Comparison of ENCODE assay signal across 1 cellular context in genomic region chr15:63487076-63487757, GRCh38.
TF ChIP-seq lines count a peak whose summit lies in the region.

No MANE protein-coding gene starts in this region.

TF ChIP-seq in HepG2, 621 proteins besides CTCF, POLR2A, EP300 and RAD21 (continued from another document and continues in another):
- TF ChIP-seq, protein P1, sequence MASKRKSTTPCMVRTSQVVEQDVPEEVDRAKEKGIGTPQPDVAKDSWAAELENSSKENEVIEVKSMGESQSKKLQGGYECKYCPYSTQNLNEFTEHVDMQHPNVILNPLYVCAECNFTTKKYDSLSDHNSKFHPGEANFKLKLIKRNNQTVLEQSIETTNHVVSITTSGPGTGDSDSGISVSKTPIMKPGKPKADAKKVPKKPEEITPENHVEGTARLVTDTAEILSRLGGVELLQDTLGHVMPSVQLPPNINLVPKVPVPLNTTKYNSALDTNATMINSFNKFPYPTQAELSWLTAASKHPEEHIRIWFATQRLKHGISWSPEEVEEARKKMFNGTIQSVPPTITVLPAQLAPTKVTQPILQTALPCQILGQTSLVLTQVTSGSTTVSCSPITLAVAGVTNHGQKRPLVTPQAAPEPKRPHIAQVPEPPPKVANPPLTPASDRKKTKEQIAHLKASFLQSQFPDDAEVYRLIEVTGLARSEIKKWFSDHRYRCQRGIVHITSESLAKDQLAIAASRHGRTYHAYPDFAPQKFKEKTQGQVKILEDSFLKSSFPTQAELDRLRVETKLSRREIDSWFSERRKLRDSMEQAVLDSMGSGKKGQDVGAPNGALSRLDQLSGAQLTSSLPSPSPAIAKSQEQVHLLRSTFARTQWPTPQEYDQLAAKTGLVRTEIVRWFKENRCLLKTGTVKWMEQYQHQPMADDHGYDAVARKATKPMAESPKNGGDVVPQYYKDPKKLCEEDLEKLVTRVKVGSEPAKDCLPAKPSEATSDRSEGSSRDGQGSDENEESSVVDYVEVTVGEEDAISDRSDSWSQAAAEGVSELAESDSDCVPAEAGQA (IDR thresholded peaks at IDR 0.05; ENCODE audit: low read depth), result no peak
- TF ChIP-seq, protein P1 (CRISPR knock-in tag; IDR thresholded peaks at IDR 0.05; ENCODE audit: borderline replicate concordance), result no peak
- TF ChIP-seq CERS6 (CRISPR knock-in tag; IDR thresholded peaks at IDR 0.05), result no peak
- TF ChIP-seq SNAPC2 (CRISPR knock-in tag; IDR thresholded peaks at IDR 0.05), result 0 out of 2 replicates have a peak, but pooled peaks have one; percentile 35
- TF ChIP-seq ZMYM4 (CRISPR knock-in tag; IDR thresholded peaks at IDR 0.05), result peak; percentile 52
- peak; percentile 45; the same call in 1 of the 2 replicates for TF ChIP-seq KMT2A (CRISPR knock-in tag; IDR thresholded peaks at IDR 0.05)
- TF ChIP-seq RERE (CRISPR knock-in tag; IDR thresholded peaks at IDR 0.05; ENCODE audit: low read depth), result no peak
- TF ChIP-seq, protein P2, sequence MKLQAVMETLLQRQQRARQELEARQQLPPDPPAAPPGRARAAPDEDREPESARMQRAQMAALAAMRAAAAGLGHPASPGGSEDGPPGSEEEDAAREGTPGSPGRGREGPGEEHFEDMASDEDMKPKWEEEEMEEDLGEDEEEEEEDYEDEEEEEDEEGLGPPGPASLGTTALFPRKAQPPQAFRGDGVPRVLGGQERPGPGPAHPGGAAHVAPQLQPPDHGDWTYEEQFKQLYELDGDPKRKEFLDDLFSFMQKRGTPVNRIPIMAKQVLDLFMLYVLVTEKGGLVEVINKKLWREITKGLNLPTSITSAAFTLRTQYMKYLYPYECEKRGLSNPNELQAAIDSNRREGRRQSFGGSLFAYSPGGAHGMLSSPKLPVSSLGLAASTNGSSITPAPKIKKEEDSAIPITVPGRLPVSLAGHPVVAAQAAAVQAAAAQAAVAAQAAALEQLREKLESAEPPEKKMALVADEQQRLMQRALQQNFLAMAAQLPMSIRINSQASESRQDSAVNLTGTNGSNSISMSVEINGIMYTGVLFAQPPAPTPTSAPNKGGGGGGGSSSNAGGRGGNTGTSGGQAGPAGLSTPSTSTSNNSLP (IDR thresholded peaks at IDR 0.05; ENCODE audit: low read depth, low read length), result peak; percentile 54; the same call in 1 of the 2 replicates
- TF ChIP-seq ZNF280D (CRISPR knock-in tag; IDR thresholded peaks at IDR 0.05), result 0 out of 2 replicates have a peak, but pooled peaks have one; percentile 28
- TF ChIP-seq GPN1 (CRISPR knock-in tag; IDR thresholded peaks at IDR 0.05; ENCODE audit: borderline replicate concordance), result no peak
- TF ChIP-seq MEF2D (CRISPR knock-in tag; IDR thresholded peaks at IDR 0.05), result no peak
- no peak for TF ChIP-seq MBD4 (IDR thresholded peaks at IDR 0.05; ENCODE audit: borderline replicate concordance, low read length)
- TF ChIP-seq CEBPB (IDR thresholded peaks at IDR 0.05; ENCODE audit: borderline replicate concordance, low read depth, low read length), result no peak
- TF ChIP-seq MAF1 (CRISPR knock-in tag; IDR thresholded peaks at IDR 0.05; ENCODE audit: borderline replicate concordance), result no peak
- no peak for TF ChIP-seq ZNF652 (CRISPR knock-in tag; IDR thresholded peaks at IDR 0.05; ENCODE audit: borderline replicate concordance, low read depth)
- TF ChIP-seq, protein P3, sequence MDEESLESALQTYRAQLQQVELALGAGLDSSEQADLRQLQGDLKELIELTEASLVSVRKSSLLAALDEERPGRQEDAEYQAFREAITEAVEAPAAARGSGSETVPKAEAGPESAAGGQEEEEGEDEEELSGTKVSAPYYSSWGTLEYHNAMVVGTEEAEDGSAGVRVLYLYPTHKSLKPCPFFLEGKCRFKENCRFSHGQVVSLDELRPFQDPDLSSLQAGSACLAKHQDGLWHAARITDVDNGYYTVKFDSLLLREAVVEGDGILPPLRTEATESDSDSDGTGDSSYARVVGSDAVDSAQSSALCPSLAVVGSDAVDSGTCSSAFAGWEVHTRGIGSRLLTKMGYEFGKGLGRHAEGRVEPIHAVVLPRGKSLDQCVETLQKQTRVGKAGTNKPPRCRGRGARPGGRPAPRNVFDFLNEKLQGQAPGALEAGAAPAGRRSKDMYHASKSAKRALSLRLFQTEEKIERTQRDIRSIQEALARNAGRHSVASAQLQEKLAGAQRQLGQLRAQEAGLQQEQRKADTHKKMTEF (CRISPR knock-in tag; IDR thresholded peaks at IDR 0.05), result peak; percentile 49; the same call in 1 of the 2 replicates
- TF ChIP-seq, protein P4, sequence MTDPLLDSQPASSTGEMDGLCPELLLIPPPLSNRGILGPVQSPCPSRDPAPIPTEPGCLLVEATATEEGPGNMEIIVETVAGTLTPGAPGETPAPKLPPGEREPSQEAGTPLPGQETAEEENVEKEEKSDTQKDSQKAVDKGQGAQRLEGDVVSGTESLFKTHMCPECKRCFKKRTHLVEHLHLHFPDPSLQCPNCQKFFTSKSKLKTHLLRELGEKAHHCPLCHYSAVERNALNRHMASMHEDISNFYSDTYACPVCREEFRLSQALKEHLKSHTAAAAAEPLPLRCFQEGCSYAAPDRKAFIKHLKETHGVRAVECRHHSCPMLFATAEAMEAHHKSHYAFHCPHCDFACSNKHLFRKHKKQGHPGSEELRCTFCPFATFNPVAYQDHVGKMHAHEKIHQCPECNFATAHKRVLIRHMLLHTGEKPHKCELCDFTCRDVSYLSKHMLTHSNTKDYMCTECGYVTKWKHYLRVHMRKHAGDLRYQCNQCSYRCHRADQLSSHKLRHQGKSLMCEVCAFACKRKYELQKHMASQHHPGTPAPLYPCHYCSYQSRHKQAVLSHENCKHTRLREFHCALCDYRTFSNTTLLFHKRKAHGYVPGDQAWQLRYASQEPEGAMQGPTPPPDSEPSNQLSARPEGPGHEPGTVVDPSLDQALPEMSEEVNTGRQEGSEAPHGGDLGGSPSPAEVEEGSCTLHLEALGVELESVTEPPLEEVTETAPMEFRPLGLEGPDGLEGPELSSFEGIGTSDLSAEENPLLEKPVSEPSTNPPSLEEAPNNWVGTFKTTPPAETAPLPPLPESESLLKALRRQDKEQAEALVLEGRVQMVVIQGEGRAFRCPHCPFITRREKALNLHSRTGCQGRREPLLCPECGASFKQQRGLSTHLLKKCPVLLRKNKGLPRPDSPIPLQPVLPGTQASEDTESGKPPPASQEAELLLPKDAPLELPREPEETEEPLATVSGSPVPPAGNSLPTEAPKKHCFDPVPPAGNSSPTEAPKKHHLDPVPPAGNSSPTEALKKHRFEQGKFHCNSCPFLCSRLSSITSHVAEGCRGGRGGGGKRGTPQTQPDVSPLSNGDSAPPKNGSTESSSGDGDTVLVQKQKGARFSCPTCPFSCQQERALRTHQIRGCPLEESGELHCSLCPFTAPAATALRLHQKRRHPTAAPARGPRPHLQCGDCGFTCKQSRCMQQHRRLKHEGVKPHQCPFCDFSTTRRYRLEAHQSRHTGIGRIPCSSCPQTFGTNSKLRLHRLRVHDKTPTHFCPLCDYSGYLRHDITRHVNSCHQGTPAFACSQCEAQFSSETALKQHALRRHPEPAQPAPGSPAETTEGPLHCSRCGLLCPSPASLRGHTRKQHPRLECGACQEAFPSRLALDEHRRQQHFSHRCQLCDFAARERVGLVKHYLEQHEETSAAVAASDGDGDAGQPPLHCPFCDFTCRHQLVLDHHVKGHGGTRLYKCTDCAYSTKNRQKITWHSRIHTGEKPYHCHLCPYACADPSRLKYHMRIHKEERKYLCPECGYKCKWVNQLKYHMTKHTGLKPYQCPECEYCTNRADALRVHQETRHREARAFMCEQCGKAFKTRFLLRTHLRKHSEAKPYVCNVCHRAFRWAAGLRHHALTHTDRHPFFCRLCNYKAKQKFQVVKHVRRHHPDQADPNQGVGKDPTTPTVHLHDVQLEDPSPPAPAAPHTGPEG (CRISPR knock-in tag; IDR thresholded peaks at IDR 0.05), result 0 out of 2 replicates have a peak, but pooled peaks have one; percentile 43
- TF ChIP-seq ZNF564 (CRISPR knock-in tag; IDR thresholded peaks at IDR 0.05), result 0 out of 2 replicates have a peak, but pooled peaks have one; percentile 50
- TF ChIP-seq FOXM1 (CRISPR knock-in tag; IDR thresholded peaks at IDR 0.05), result no peak
- TF ChIP-seq FIP1L1 (IDR thresholded peaks at IDR 0.05; ENCODE audit: borderline replicate concordance, insufficient read depth, low read depth, low read length), result no peak
- TF ChIP-seq SALL2 (CRISPR knock-in tag; IDR thresholded peaks at IDR 0.05), result peak; percentile 49; the same call in 1 of the 2 replicates
- no peak for TF ChIP-seq HNF4G (IDR thresholded peaks at IDR 0.05; ENCODE audit: borderline replicate concordance, low read depth, low read length)
- TF ChIP-seq HNF4G (CRISPR knock-in tag; IDR thresholded peaks at IDR 0.05; ENCODE audit: borderline replicate concordance, low read depth), result no peak
- no peak for TF ChIP-seq RBAK (CRISPR knock-in tag; IDR thresholded peaks at IDR 0.05)
